Comparison of ENCODE assay signal across 18 cellular contexts in the genomic region with DNA sequence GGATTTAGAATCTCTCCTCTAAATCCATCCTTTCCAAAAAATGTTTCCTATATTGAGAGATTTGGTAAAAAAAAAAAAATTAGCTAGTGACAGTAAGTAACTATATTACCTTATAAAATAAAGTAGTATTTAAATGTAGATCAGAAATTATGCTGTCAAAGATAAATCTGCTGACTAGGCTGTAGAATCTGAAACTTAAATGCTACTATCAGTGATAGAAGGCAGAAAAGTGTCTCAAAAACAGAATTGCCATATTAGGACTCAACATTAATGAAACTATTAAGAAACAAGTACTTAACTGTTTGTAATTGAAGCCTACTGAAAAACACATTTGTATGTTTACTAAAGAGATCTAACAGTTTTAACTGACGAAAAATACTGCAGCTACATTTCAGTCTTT. TPM values are rescaled to one million over a fixed set of nuclear protein-coding genes. Genes with fewer than 3 reads are reported as not detected.
DNase-seq lines count a peak whose midpoint lies in the region; ATAC-seq and TF ChIP-seq lines count a peak whose summit lies in the region.
"Had no signal": no experiment of that assay in that cellular context is flagged by ENCODE, and none has a peak within 500 bp of the region (broad histone marks: within the 10 kb centered on the region; RNA-seq: fewer than 3 reads in every experiment).

No MANE protein-coding gene starts in this region.

- H3K27me3 ChIP-seq in CD4-positive, CD25-positive, alpha-beta regulatory T cell (ENCODE audit: control insufficient read depth, insufficient read depth, low read length) = no peaks in the 10 kb centered on the region
- H3K27me3 ChIP-seq in thyroid gland = no peaks in the 10 kb centered on the region

- H3K27me3 Mint-ChIP-seq in activated CD4-positive, alpha-beta memory T cell treated with anti-CD3 and anti-CD28 coated beads for 36 hours = no peaks in the 10 kb centered on the region
- H3K27me3 Mint-ChIP-seq in activated CD4-positive, alpha-beta memory T cell treated with anti-CD3 and anti-CD28 coated beads, Interleukin-2, amount 10 ng/mL, durations not matched to agents 7 days and 5 days = no peaks in the 10 kb centered on the region
- H3K27me3 Mint-ChIP-seq in CD4-positive, CD25-positive, alpha-beta regulatory T cell = no peaks in the 10 kb centered on the region
- H3K27me3 Mint-ChIP-seq in activated CD8-positive, alpha-beta T cell treated with anti-CD3 and anti-CD28 coated beads for 36 hours = no peaks in the 10 kb centered on the region
- H3K27me3 Mint-ChIP-seq in memory B cell = no peaks in the 10 kb centered on the region

- no peak for TF ChIP-seq CTCF in activated CD8-positive, alpha-beta T cell treated with anti-CD3 and anti-CD28 coated beads for 36 hours (IDR thresholded peaks at IDR 0.05)
- no peak for TF ChIP-seq CTCF in thyroid gland (IDR thresholded peaks at IDR 0.05)

- no peaks in the 10 kb centered on the region for H3K9me3 Mint-ChIP-seq in activated CD4-positive, alpha-beta memory T cell treated with anti-CD3 and anti-CD28 coated beads for 36 hours
- no peaks in the 10 kb centered on the region for H3K9me3 Mint-ChIP-seq in activated CD4-positive, alpha-beta memory T cell treated with anti-CD3 and anti-CD28 coated beads, Interleukin-2, amount 10 ng/mL, durations not matched to agents 7 days and 5 days
- H3K9me3 Mint-ChIP-seq in CD4-positive, CD25-positive, alpha-beta regulatory T cell = no peaks in the 10 kb centered on the region
- no peaks in the 10 kb centered on the region for H3K9me3 Mint-ChIP-seq in activated CD8-positive, alpha-beta T cell treated with anti-CD3 and anti-CD28 coated beads for 36 hours
- H3K9me3 Mint-ChIP-seq in memory B cell = no peaks in the 10 kb centered on the region

- peaks cover 21% of the 10 kb centered on the region for H3K36me3 ChIP-seq in CD4-positive, CD25-positive, alpha-beta regulatory T cell (ENCODE audit: control insufficient read depth, insufficient read depth, low read length)
- peaks cover 3 to 6% of the 10 kb centered on the region in 2 donors for H3K36me3 ChIP-seq in thyroid gland

- DNase-seq in activated CD4-positive, alpha-beta memory T cell treated with anti-CD3 and anti-CD28 coated beads for 36 hours = no peak
- DNase-seq in activated CD4-positive, alpha-beta memory T cell treated with anti-CD3 and anti-CD28 coated beads, Interleukin-2, amount 10 ng/mL, durations not matched to agents 7 days and 5 days = no peak
- DNase-seq in CD4-positive, CD25-positive, alpha-beta regulatory T cell = no peak
- no peak for DNase-seq in activated CD8-positive, alpha-beta T cell treated with anti-CD3 and anti-CD28 coated beads for 36 hours
- DNase-seq in memory B cell (ENCODE audit: low spot score in 2 of 2) = no peak
- no peak for DNase-seq in stimulated activated CD4-positive, alpha-beta T cell treated with anti-CD3 and anti-CD28 coated beads, Interleukin-15, amount 100 ng/mL, for 24 hours
- no peak for DNase-seq in thyroid gland
- DNase-seq in NK-92 treated with Interleukin-12 subunit alpha and Interleukin-12 subunit beta, amount 100 ng/mL, for 24 hours (lab: John Stamatoyannopoulos, UW) = no peak
- DNase-seq: 8988T, DND-41, GOT3, KG1, NCI-H1048, NCI-H146, NCI-H2081, NCI-H748 treated with DMSO at 0.1 percent for 48 hours, PC-9 had no signal

- intact Hi-C loops in activated CD4-positive, alpha-beta memory T cell treated with anti-CD3 and anti-CD28 coated beads for 36 hours (cut with micrococcal nuclease) = loop anchor here (10.0 kb wide), 1 partner anchor 384 kb away; no protein-coding TSS in a partner anchor
- intact Hi-C loops in activated CD8-positive, alpha-beta T cell treated with anti-CD3 and anti-CD28 coated beads for 36 hours (cut with micrococcal nuclease) = loop anchor here (10.0 kb wide), 1 partner anchor 394 kb away; no protein-coding TSS in a partner anchor
- intact Hi-C loops in thyroid gland (cut with DNase I) = no loop called here

- no peak overlapping the region for H3K4me3 ChIP-seq in CD4-positive, CD25-positive, alpha-beta regulatory T cell (ENCODE audit: low read depth, low read length)
- H3K4me3 ChIP-seq in thyroid gland (replicated peaks in 1 of 3) = no peak overlapping the region
- H3K4me3 ChIP-seq: BLaER1, PC-9 had no signal

- peak overlapping the region; percentile 47 for H3K27ac Mint-ChIP-seq in activated CD4-positive, alpha-beta memory T cell treated with anti-CD3 and anti-CD28 coated beads for 36 hours
- no peak overlapping the region for H3K27ac Mint-ChIP-seq in activated CD4-positive, alpha-beta memory T cell treated with anti-CD3 and anti-CD28 coated beads, Interleukin-2, amount 10 ng/mL, durations not matched to agents 7 days and 5 days
- H3K27ac Mint-ChIP-seq in CD4-positive, CD25-positive, alpha-beta regulatory T cell = peak overlapping the region in 1 of 3 donors; percentile 49
- peak overlapping the region; percentile 59 for H3K27ac Mint-ChIP-seq in activated CD8-positive, alpha-beta T cell treated with anti-CD3 and anti-CD28 coated beads for 36 hours
- peak overlapping the region; percentile 63 for H3K27ac Mint-ChIP-seq in memory B cell

- H3K4me1 Mint-ChIP-seq in activated CD4-positive, alpha-beta memory T cell treated with anti-CD3 and anti-CD28 coated beads for 36 hours (ENCODE audit: low read depth) = peaks cover 16% of the 10 kb centered on the region
- H3K4me1 Mint-ChIP-seq in activated CD4-positive, alpha-beta memory T cell treated with anti-CD3 and anti-CD28 coated beads, Interleukin-2, amount 10 ng/mL, durations not matched to agents 7 days and 5 days = peaks cover 2% of the 10 kb centered on the region
- H3K4me1 Mint-ChIP-seq in CD4-positive, CD25-positive, alpha-beta regulatory T cell = peaks cover 0 to 6% (median 4%) of the 10 kb centered on the region in 4 donors
- peaks cover 5% of the 10 kb centered on the region for H3K4me1 Mint-ChIP-seq in activated CD8-positive, alpha-beta T cell treated with anti-CD3 and anti-CD28 coated beads for 36 hours (ENCODE audit: low read depth)
- H3K4me1 Mint-ChIP-seq in memory B cell = no peaks in the 10 kb centered on the region

- no peaks in the 10 kb centered on the region for H3K4me1 ChIP-seq in CD4-positive, CD25-positive, alpha-beta regulatory T cell (ENCODE audit: control insufficient read depth, insufficient read depth, low read length, poor library complexity, severe bottlenecking)
- H3K4me1 ChIP-seq in thyroid gland = no peaks in the 10 kb centered on the region
- H3K4me1 ChIP-seq: BLaER1 had no signal

- no peak for ATAC-seq in CD4-positive, CD25-positive, alpha-beta regulatory T cell (ENCODE audit: low read depth in 2 of 2)
- ATAC-seq in activated CD8-positive, alpha-beta T cell treated with anti-CD3 and anti-CD28 coated beads for 36 hours = no peak
- no peak for ATAC-seq in memory B cell (ENCODE audit: low read depth)

- no peaks in the 10 kb centered on the region for H3K9me3 ChIP-seq in CD4-positive, CD25-positive, alpha-beta regulatory T cell (ENCODE audit: control insufficient read depth in 2 of 2, low read length in 2 of 2)
- H3K9me3 ChIP-seq in thyroid gland = no peaks in the 10 kb centered on the region
- H3K9me3 ChIP-seq: BLaER1 had no signal

- 95 to 96% methylated on average over 1 of the region's 1 CpG for WGBS in thyroid gland, 2 donors

- peaks cover 22% of the 10 kb centered on the region for H3K36me3 Mint-ChIP-seq in activated CD4-positive, alpha-beta memory T cell treated with anti-CD3 and anti-CD28 coated beads for 36 hours
- peaks cover 54% of the 10 kb centered on the region for H3K36me3 Mint-ChIP-seq in activated CD4-positive, alpha-beta memory T cell treated with anti-CD3 and anti-CD28 coated beads, Interleukin-2, amount 10 ng/mL, durations not matched to agents 7 days and 5 days (ENCODE audit: low read depth)
- H3K36me3 Mint-ChIP-seq in CD4-positive, CD25-positive, alpha-beta regulatory T cell = peaks cover under 1% of the 10 kb centered on the region
- H3K36me3 Mint-ChIP-seq in activated CD8-positive, alpha-beta T cell treated with anti-CD3 and anti-CD28 coated beads for 36 hours (ENCODE audit: low read depth) = peaks cover 35% of the 10 kb centered on the region
- peaks cover 7% of the 10 kb centered on the region for H3K36me3 Mint-ChIP-seq in memory B cell

- POLR2A ChIA-PET in activated CD4-positive, alpha-beta memory T cell treated with anti-CD3 and anti-CD28 coated beads for 36 hours (lab: Charles Lee) = interaction anchor here (0.5 to 2.6 kb wide), 3 partner anchors 8 to 25 kb away, joined by 3 to 12 read pairs (median 4); a partner anchor contains a TSS
- POLR2A ChIA-PET in activated CD4-positive, alpha-beta memory T cell treated with anti-CD3 and anti-CD28 coated beads, Interleukin-2, amount 10 ng/mL, durations not matched to agents 7 days and 5 days (lab: Charles Lee) = interaction anchor here (1.0 to 2.9 kb wide), 5 partner anchors 8 to 232 kb away, joined by 3 to 13 read pairs (median 5); a partner anchor contains a TSS
- POLR2A ChIA-PET in activated CD8-positive, alpha-beta T cell treated with anti-CD3 and anti-CD28 coated beads for 36 hours (lab: Charles Lee) = interaction anchor here (2.4 to 3.9 kb wide), 3 partner anchors 8 to 26 kb away, joined by 8 to 29 read pairs (median 11); a partner anchor contains a TSS

- CTCF ChIA-PET in activated CD4-positive, alpha-beta memory T cell treated with anti-CD3 and anti-CD28 coated beads for 36 hours (lab: Charles Lee) = no interaction called here
- CTCF ChIA-PET in activated CD4-positive, alpha-beta memory T cell treated with anti-CD3 and anti-CD28 coated beads, Interleukin-2, amount 10 ng/mL, durations not matched to agents 7 days and 5 days (lab: Charles Lee) = no interaction called here
- CTCF ChIA-PET in activated CD8-positive, alpha-beta T cell treated with anti-CD3 and anti-CD28 coated beads for 36 hours (lab: Charles Lee) = no interaction called here

- peak overlapping the region; percentile 20 for H3K27ac ChIP-seq in CD4-positive, CD25-positive, alpha-beta regulatory T cell (ENCODE audit: insufficient read depth, low read length, poor library complexity, severe bottlenecking)
- H3K27ac ChIP-seq in thyroid gland = no peak overlapping the region
- H3K27ac ChIP-seq: BLaER1, PC-9 had no signal

- no peak overlapping the region for H3K4me3 Mint-ChIP-seq in activated CD4-positive, alpha-beta memory T cell treated with anti-CD3 and anti-CD28 coated beads for 36 hours
- H3K4me3 Mint-ChIP-seq in activated CD4-positive, alpha-beta memory T cell treated with anti-CD3 and anti-CD28 coated beads, Interleukin-2, amount 10 ng/mL, durations not matched to agents 7 days and 5 days = no peak overlapping the region
- no peak overlapping the region for H3K4me3 Mint-ChIP-seq in CD4-positive, CD25-positive, alpha-beta regulatory T cell
- H3K4me3 Mint-ChIP-seq in activated CD8-positive, alpha-beta T cell treated with anti-CD3 and anti-CD28 coated beads for 36 hours = no peak overlapping the region
- no peak overlapping the region for H3K4me3 Mint-ChIP-seq in memory B cell

- TF ChIP-seq POLR2A in thyroid gland (IDR thresholded peaks at IDR 0.05) = no peak

RNA-seq across cellular contexts. Expression of a gene that starts 8.3 kb away (rescaled TPM):
- total RNA-seq in activated CD4-positive, alpha-beta memory T cell treated with anti-CD3 and anti-CD28 coated beads for 36 hours = 10 to 100 TPM; 23.0 TPM
- 10 to 100 TPM; 18.0 to 18.8 TPM for total RNA-seq in activated CD4-positive, alpha-beta memory T cell treated with anti-CD3 and anti-CD28 coated beads, Interleukin-2, amount 10 ng/mL, durations not matched to agents 7 days and 5 days
- total RNA-seq in CD4-positive, CD25-positive, alpha-beta regulatory T cell = 13.9 TPM
- polyA plus RNA-seq in CD4-positive, CD25-positive, alpha-beta regulatory T cell = 10 to 100 TPM; 32.4 to 39.1 (median 37.5) TPM
- 10 to 100 TPM; 11.3 to 13.4 TPM for total RNA-seq in activated CD8-positive, alpha-beta T cell treated with anti-CD3 and anti-CD28 coated beads for 36 hours
- total RNA-seq in thyroid gland = 10 to 100 TPM; 23.0 to 35.2 (median 25.9) TPM

RNA-seq across cellular contexts. Expression of a gene that starts 27.1 kb away (rescaled TPM):
- 100 to 1,000 TPM; 908 to 924 TPM for total RNA-seq in activated CD4-positive, alpha-beta memory T cell treated with anti-CD3 and anti-CD28 coated beads for 36 hours
- 1,000 to 10,000 TPM; 1,048 to 1,050 TPM for total RNA-seq in activated CD4-positive, alpha-beta memory T cell treated with anti-CD3 and anti-CD28 coated beads, Interleukin-2, amount 10 ng/mL, durations not matched to agents 7 days and 5 days
- 254 TPM for total RNA-seq in CD4-positive, CD25-positive, alpha-beta regulatory T cell
- 100 to 1,000 TPM; 422 to 490 (median 457) TPM for polyA plus RNA-seq in CD4-positive, CD25-positive, alpha-beta regulatory T cell
- total RNA-seq in activated CD8-positive, alpha-beta T cell treated with anti-CD3 and anti-CD28 coated beads for 36 hours = 1,000 to 10,000 TPM; 1,745 to 1,759 TPM
- 100 to 1,000 TPM; 110 to 252 (median 197) TPM for total RNA-seq in thyroid gland
